Comparison of ENCODE assay signal across 8 cellular contexts in the genomic region with DNA sequence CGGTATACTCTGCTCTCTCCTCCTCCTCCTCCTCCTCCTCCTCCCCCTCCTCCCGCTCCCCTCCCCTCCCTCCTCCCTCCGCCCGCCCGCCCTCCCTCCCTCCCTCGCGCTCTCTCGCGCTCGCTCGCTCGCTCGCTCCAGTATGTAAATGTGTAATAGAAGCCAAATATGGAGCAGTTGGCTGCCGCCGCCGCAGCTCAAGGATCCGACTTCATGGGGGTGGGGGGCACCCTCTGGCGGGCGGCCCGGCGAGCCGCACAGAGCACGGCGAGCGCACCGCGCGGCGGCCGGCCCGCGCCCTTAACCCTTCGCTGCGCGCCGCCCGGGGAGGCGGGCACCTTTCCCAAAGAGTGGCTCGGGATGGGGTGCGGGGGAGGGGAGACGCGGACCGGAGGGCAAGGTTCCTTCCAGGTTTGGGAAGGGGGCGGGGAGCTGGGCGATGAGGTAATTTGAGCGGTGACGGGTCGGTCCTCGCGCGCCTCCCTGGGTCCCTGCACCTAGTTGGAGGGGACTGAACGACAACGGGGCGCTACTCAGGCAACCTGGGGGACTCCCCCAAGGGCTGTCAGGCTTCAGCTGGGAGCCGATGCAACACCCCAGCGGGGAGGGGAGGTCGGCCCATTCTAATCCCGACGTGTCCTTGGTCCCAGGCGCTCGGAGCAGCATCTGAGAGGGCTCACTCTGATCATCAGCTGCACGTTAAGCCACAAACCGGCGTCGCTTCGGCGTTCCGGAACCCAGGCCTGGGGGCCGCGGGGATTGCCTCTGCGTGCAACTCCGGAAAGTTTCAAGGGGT. TPM values are rescaled to one million over a fixed set of nuclear protein-coding genes. Genes with fewer than 3 reads are reported as not detected.
DNase-seq lines count a peak whose midpoint lies in the region; ATAC-seq and TF ChIP-seq lines count a peak whose summit lies in the region.

No MANE protein-coding gene starts in this region.

- H3K9me3 Mint-ChIP-seq in CD4-positive, alpha-beta memory T cell: peaks cover 0 to 3% (median 0%) of the 10 kb centered on the region in 8 donors
- H3K9me3 Mint-ChIP-seq in activated T-helper 17 cell treated with anti-CD3 and anti-CD28 coated beads, Interleukin-2, amount 50 U/mL, for 72 hours: no peaks in the 10 kb centered on the region
- no peaks in the 10 kb centered on the region for H3K9me3 Mint-ChIP-seq in nephron

- CTCF ChIA-PET in CD4-positive, alpha-beta memory T cell (lab: Charles Lee; ENCODE audit: partially characterized antibody): interaction anchor here (0.5 to 6.0 kb wide), 31 partner anchors 12 to 445 kb away, joined by 3 to 107 read pairs (median 4); no protein-coding TSS in a partner anchor

- H3K4me3 Mint-ChIP-seq in CD4-positive, alpha-beta memory T cell: peak overlapping the region; percentile 91 to 100 (median 98)
- peak overlapping the region; percentile 93 for H3K4me3 Mint-ChIP-seq in activated T-helper 17 cell treated with anti-CD3 and anti-CD28 coated beads, Interleukin-2, amount 50 U/mL, for 72 hours
- peak overlapping the region; percentile 98 to 100 (median 100) for H3K4me3 Mint-ChIP-seq in nephron

- H3K4me3 ChIP-seq in CD4-positive, alpha-beta memory T cell (ENCODE audit: low read length in 2 of 2): peak overlapping the region; percentile 75 to 84

- peaks cover 0 to 4% of the 10 kb centered on the region in 2 donors for H3K27me3 Mint-ChIP-seq in CD4-positive, alpha-beta memory T cell
- no peaks in the 10 kb centered on the region for H3K27me3 Mint-ChIP-seq in activated T-helper 17 cell treated with anti-CD3 and anti-CD28 coated beads, Interleukin-2, amount 50 U/mL, for 72 hours
- H3K27me3 Mint-ChIP-seq in nephron (ENCODE audit: low read depth): no peaks in the 10 kb centered on the region

- H3K36me3 ChIP-seq in CD4-positive, alpha-beta memory T cell (ENCODE audit: insufficient read depth, low read length): no peaks in the 10 kb centered on the region

- peaks cover 46 to 87% (median 57%) of the 10 kb centered on the region in 4 donors for H3K4me1 Mint-ChIP-seq in CD4-positive, alpha-beta memory T cell
- peaks cover 33% of the 10 kb centered on the region for H3K4me1 Mint-ChIP-seq in activated T-helper 17 cell treated with anti-CD3 and anti-CD28 coated beads, Interleukin-2, amount 50 U/mL, for 72 hours
- H3K4me1 Mint-ChIP-seq in nephron: peaks cover 38% of the 10 kb centered on the region

- ATAC-seq in GM19328 (IDR thresholded peaks at IDR 0.05; ENCODE audit: unreplicated experiment): peak; percentile 27
- ATAC-seq in HG03460 (IDR thresholded peaks at IDR 0.05; ENCODE audit: unreplicated experiment): peak; percentile 53
- ATAC-seq in activated T-helper 17 cell treated with anti-CD3 and anti-CD28 coated beads, Interleukin-2, amount 50 U/mL, for 72 hours (replicated peaks): peak; percentile 58
- ATAC-seq in stimulated activated naive CD8-positive, alpha-beta T cell treated with anti-CD3 and anti-CD28 coated beads, Interleukin-15, Interleukin-2, amounts not matched to agents 100 U/mL and 50 U/mL, for 24 hours: peak; percentile 69

- peaks cover 57% of the 10 kb centered on the region for H3K4me1 ChIP-seq in CD4-positive, alpha-beta memory T cell (ENCODE audit: insufficient read depth, low read length)

- peak; percentile 20 to 51 (median 29) for TF ChIP-seq CTCF in nephron (IDR thresholded peaks at IDR 0.05; ENCODE audit: unreplicated experiment in 3 of 3)

- peak overlapping the region; percentile 97 to 100 (median 99) for H3K27ac Mint-ChIP-seq in CD4-positive, alpha-beta memory T cell
- H3K27ac Mint-ChIP-seq in activated T-helper 17 cell treated with anti-CD3 and anti-CD28 coated beads, Interleukin-2, amount 50 U/mL, for 72 hours: peak overlapping the region; percentile 97
- peak overlapping the region; percentile 99 to 100 (median 99) for H3K27ac Mint-ChIP-seq in nephron

- no peaks in the 10 kb centered on the region for H3K9me3 ChIP-seq in CD4-positive, alpha-beta memory T cell (ENCODE audit: control insufficient read depth in 1 of 2, low read length in 2 of 2)

- POLR2A ChIA-PET in CD4-positive, alpha-beta memory T cell (lab: Charles Lee; ENCODE audit: partially characterized antibody): interaction anchor here (0.7 to 4.5 kb wide), 58 partner anchors 8 to 945 kb away, joined by 3 to 70 read pairs (median 5); a partner anchor contains a TSS

- DNase-seq in CD4-positive, alpha-beta memory T cell: peak; percentile 87 to 96 (median 89)
- peak; percentile 88 for DNase-seq in fibroblast of peridontal ligament (ENCODE audit: extremely low read depth)
- peak; percentile 81 for DNase-seq in stimulated activated naive CD8-positive, alpha-beta T cell treated with anti-CD3 and anti-CD28 coated beads, Interleukin-15, Interleukin-2, amounts not matched to agents 100 U/mL and 50 U/mL, for 24 hours

- no peaks in the 10 kb centered on the region for H3K27me3 ChIP-seq in CD4-positive, alpha-beta memory T cell (ENCODE audit: insufficient read depth, low read length)

- H3K36me3 Mint-ChIP-seq in CD4-positive, alpha-beta memory T cell: peaks cover 0 to 33% of the 10 kb centered on the region in 2 donors
- peaks cover 61% of the 10 kb centered on the region for H3K36me3 Mint-ChIP-seq in activated T-helper 17 cell treated with anti-CD3 and anti-CD28 coated beads, Interleukin-2, amount 50 U/mL, for 72 hours (ENCODE audit: low read depth)
- no peaks in the 10 kb centered on the region for H3K36me3 Mint-ChIP-seq in nephron (ENCODE audit: low read depth)

- H3K27ac ChIP-seq in CD4-positive, alpha-beta memory T cell (ENCODE audit: low read depth, low read length): peak overlapping the region; percentile 99

- intact Hi-C loops in CD4-positive, alpha-beta memory T cell (cut with micrococcal nuclease): loop anchor here (1.0 to 5.0 kb wide), 17 partner anchors 8 to 1514 kb away; a partner anchor contains a TSS

TF ChIP-seq in PFSK-1, 5 proteins besides CTCF, POLR2A, EP300 and RAD21:
- TF ChIP-seq TAF1 (IDR thresholded peaks at IDR 0.05; ENCODE audit: borderline replicate concordance, insufficient read depth, low read length) (peak; percentile 8; the same call in 1 of the 2 replicates), FOXP2 (optimal IDR thresholded peaks at IDR 0.05; ENCODE audit: borderline replicate concordance, extremely low read depth, extremely low read length, insufficient read depth) (no peak), POLR2AphosphoS5 (IDR thresholded peaks at IDR 0.05; ENCODE audit: low read depth, low read length) (0 out of 2 replicates have a peak, but pooled peaks have one; percentile 72)
- TF ChIP-seq, protein P1, sequence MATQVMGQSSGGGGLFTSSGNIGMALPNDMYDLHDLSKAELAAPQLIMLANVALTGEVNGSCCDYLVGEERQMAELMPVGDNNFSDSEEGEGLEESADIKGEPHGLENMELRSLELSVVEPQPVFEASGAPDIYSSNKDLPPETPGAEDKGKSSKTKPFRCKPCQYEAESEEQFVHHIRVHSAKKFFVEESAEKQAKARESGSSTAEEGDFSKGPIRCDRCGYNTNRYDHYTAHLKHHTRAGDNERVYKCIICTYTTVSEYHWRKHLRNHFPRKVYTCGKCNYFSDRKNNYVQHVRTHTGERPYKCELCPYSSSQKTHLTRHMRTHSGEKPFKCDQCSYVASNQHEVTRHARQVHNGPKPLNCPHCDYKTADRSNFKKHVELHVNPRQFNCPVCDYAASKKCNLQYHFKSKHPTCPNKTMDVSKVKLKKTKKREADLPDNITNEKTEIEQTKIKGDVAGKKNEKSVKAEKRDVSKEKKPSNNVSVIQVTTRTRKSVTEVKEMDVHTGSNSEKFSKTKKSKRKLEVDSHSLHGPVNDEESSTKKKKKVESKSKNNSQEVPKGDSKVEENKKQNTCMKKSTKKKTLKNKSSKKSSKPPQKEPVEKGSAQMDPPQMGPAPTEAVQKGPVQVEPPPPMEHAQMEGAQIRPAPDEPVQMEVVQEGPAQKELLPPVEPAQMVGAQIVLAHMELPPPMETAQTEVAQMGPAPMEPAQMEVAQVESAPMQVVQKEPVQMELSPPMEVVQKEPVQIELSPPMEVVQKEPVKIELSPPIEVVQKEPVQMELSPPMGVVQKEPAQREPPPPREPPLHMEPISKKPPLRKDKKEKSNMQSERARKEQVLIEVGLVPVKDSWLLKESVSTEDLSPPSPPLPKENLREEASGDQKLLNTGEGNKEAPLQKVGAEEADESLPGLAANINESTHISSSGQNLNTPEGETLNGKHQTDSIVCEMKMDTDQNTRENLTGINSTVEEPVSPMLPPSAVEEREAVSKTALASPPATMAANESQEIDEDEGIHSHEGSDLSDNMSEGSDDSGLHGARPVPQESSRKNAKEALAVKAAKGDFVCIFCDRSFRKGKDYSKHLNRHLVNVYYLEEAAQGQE (IDR thresholded peaks at IDR 0.05; ENCODE audit: insufficient read depth in 1 of 2, low read depth in 2 of 2, low read length in 2 of 2): 0 out of 4 replicates have a peak, but pooled peaks of 1 of the 2 experiments have one; percentile 8

RNA-seq across cellular contexts. Expression of a gene that starts 0.4 kb away (rescaled TPM):
- 10 to 100 TPM; 94.7 to 97.4 TPM for total RNA-seq in CD4-positive, alpha-beta memory T cell
- polyA plus RNA-seq in CD4-positive, alpha-beta memory T cell: 10 to 100 TPM; 10.5 to 19.1 TPM
- 50.9 TPM for polyA plus RNA-seq in PFSK-1 (2012; ENCODE audit: insufficient read length, low read depth)
- 100 to 1,000 TPM in 1 of 2 donors, 10 to 100 TPM in 1; 41.0 to 115 TPM for total RNA-seq in activated T-helper 17 cell treated with anti-CD3 and anti-CD28 coated beads, Interleukin-2, amount 50 U/mL, for 72 hours

Comparison
In these comparisons a context has a peak if more than half of its experiments do, and no peak if none do; other contexts are left out.
1. Peak in every context shown above with its lines: DNase-seq, ATAC-seq, H3K4me3 ChIP-seq and H3K27ac ChIP-seq.